14 cellular contexts compared by ENCODE assay signal in the genomic region with DNA sequence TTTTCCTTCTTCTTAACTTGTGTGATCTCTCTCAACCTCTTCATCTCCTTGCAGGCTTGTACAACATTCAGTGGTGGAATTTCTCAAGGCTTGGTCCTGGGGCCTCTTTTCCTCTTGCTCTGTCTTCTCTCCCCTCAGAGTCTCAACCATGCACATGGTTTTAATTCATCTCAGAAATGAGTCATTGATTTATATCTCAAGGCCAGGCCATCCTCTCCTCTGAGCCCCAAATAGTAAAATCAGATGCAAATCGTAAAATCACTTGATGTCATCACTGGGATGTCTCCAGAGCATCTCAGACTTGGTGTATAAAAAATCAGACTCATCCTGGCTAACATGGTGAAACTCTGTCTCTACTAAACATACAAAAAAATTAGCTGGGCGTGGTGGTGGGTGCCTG.
A peak's percentile ranks its signal among the peaks of the same experiment; 100 is the strongest.
DNase-seq lines count a peak whose midpoint lies in the region; ATAC-seq and TF ChIP-seq lines count a peak whose summit lies in the region.
"Had no signal": no experiment of that assay in that cellular context is flagged by ENCODE, and none has a peak within 500 bp of the region (broad histone marks: within the 10 kb centered on the region; RNA-seq: fewer than 3 reads in every experiment).

No MANE protein-coding gene starts in this region.

- H3K36me3 ChIP-seq in Karpas-422 (ENCODE audit: insufficient read depth, low read length): peaks cover 91% of the 10 kb centered on the region
- no peaks in the 10 kb centered on the region for H3K36me3 ChIP-seq in left lung

- peaks cover 79% of the 10 kb centered on the region for H3K4me1 ChIP-seq in Karpas-422 (ENCODE audit: low read length)
- H3K4me1 ChIP-seq in left lung: no peaks in the 10 kb centered on the region

- no peak for ATAC-seq in HG02588 (IDR thresholded peaks at IDR 0.05; ENCODE audit: unreplicated experiment)
- no peak for ATAC-seq in HG02642 (IDR thresholded peaks at IDR 0.05; ENCODE audit: poor library complexity, unreplicated experiment)
- ATAC-seq in HG03571 (IDR thresholded peaks at IDR 0.05; ENCODE audit: unreplicated experiment): no peak
- no peak for ATAC-seq in left lung
- ATAC-seq: PC-3, T-cell had no signal

- H3K27me3 ChIP-seq in Karpas-422 (ENCODE audit: low read length) (no peaks in the 10 kb centered on the region), left lung (no peaks in the 10 kb centered on the region)

- H3K4me3 ChIP-seq in Karpas-422 (ENCODE audit: low read length) (no peak overlapping the region), left lung (no peak overlapping the region)

- H2AFZ ChIP-seq in Karpas-422 (ENCODE audit: low read length): no peak overlapping the region

- no peak overlapping the region for H3K4me2 ChIP-seq in Karpas-422 (ENCODE audit: low read depth, low read length, poor library complexity, severe bottlenecking)

- peak; percentile 7 for DNase-seq in ELR (ENCODE audit: low read depth)
- peak; percentile 59 for DNase-seq in Karpas-422
- peak; percentile 50 for DNase-seq in fibroblast of peridontal ligament (ENCODE audit: extremely low read depth)
- no peak for DNase-seq in left lung
- DNase-seq: DMS53, GDM1, NCI-H1436, NCI-H2081 treated with DMSO at 0.1 percent for 48 hours, NCI-H69, PC-3, T-cell had no signal

- H3K9me3 ChIP-seq in Karpas-422 (ENCODE audit: low read length) (no peaks in the 10 kb centered on the region), left lung (no peaks in the 10 kb centered on the region)

- no peak for TF ChIP-seq CTCF in left lung (IDR thresholded peaks at IDR 0.05)

- peaks cover under 1% of the 10 kb centered on the region for H3K79me2 ChIP-seq in Karpas-422 (ENCODE audit: low read length)

- intact Hi-C loops in left lung (cut with DNase I): no loop called here

- H4K20me1 ChIP-seq in Karpas-422 (ENCODE audit: insufficient read depth, low read depth, low read length): no peaks in the 10 kb centered on the region

- no peaks in the 10 kb centered on the region for H3K9me2 ChIP-seq in Karpas-422 (replicated peaks; ENCODE audit: insufficient read depth, low read length)

- H3K27ac ChIP-seq in Karpas-422 (ENCODE audit: low read length) (peak overlapping the region; percentile 53; the same call in 1 of the 2 replicates), left lung (no peak overlapping the region)

- no peak overlapping the region for H3K9ac ChIP-seq in Karpas-422 (ENCODE audit: low read length)

Comparison
In these comparisons a context has a peak if more than half of its experiments do, and no peak if none do; other contexts are left out.
1. DNase-seq: peak in ELR (single experiment), Karpas-422 (single experiment) and fibroblast of peridontal ligament (single experiment); none in left lung (0 of 2).